ENCODE assay signal across 30 cellular contexts in the genomic region with DNA sequence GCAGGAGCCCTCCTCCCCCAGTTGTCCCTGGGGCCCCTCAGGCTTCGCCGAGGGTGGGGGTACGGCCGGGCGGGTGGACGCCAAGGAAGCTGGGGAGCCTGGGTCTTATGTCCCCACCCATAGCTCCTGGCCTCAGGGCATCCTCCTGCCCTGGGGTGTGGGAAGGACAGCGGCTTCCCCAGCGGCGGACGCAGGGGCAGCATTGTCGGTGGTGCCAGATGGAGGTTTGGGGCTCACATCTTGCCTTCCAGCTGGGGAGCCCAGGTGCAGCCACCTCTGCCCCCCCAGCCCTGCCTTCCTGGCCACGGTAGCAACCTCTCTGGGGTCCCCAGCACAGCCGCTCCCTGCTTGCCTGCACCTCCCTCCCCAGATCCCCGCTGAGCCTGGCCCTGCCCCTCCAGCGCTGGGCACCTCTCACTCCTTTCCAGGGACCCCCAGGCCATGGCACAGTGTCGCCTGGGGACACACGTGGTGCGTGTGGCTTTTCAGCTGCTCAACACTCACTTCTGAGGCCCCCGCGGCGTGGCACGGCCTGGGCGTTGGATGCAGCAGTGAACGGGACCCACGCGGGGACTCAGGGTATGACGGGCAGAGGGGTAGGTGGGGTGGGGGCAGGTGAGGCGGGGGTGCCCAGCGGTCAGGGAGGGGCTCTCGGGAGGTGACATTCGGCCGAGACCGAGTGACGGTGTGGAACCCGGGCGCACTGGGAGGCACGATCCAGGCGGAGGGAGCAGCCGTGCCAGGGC. TPM values are rescaled to one million over a fixed set of nuclear protein-coding genes. Genes with fewer than 3 reads are reported as not detected.
"Had no signal": no experiment of that assay in that cellular context is flagged by ENCODE, and none has a peak within 500 bp of the region (broad histone marks: within the 10 kb centered on the region; RNA-seq: fewer than 3 reads in every experiment).

No MANE protein-coding gene starts in this region.

- H3K27ac ChIP-seq: adrenal gland, suprapubic skin, tibial nerve had no signal

- H3K4me3 ChIP-seq: adrenal gland, smooth muscle cell, suprapubic skin, tibial nerve had no signal

- H3K36me3 ChIP-seq: adrenal gland, suprapubic skin, tibial nerve had no signal

- H3K4me2 ChIP-seq: smooth muscle cell had no signal

- H3K9me3 ChIP-seq: adrenal gland, suprapubic skin, tibial nerve had no signal

- DNase-seq: activated CD4-positive, alpha-beta T cell treated with anti-CD3 and anti-CD28 coated beads for 36 hours; activated CD4-positive, CD25-positive, alpha-beta regulatory T cell; activated CD8-positive, alpha-beta memory T cell treated with anti-CD3 and anti-CD28 coated beads, Interleukin-2, amount 10 ng/mL, durations not matched to agents 7 days and 5 days; activated CD8-positive, alpha-beta T cell treated with anti-CD3 and anti-CD28 coated beads, Interleukin-2, amount 10 ng/mL, durations not matched to agents 7 days and 5 days; activated naive CD4-positive, alpha-beta T cell; activated naive CD8-positive, alpha-beta T cell treated with anti-CD3 and anti-CD28 coated beads for 36 hours; activated T-cell treated with anti-CD3 and anti-CD28 coated beads, Interleukin-2, amount 50 U/mL, for 48 hours; adrenal gland; central memory CD4-positive, alpha-beta T cell; endodermal cell; foreskin fibroblast; head of caudate nucleus; hypothalamus; immature natural killer cell; kidney glomerular epithelial cell; midbrain; retina; stimulated activated CD4-positive, alpha-beta T cell treated with anti-CD3 and anti-CD28 coated beads, Interleukin-15, amount 100 ng/mL, for 24 hours; stimulated activated CD4-positive, alpha-beta T cell treated with anti-CD3 and anti-CD28 coated beads, Interleukin-2, amount 100 ng/mL, for 24 hours; stimulated activated naive CD4-positive, alpha-beta T cell; T-helper 1 cell had no signal

- H3K4me1 ChIP-seq: adrenal gland had no signal

- ATAC-seq: activated CD4-positive, alpha-beta T cell treated with anti-CD3 and anti-CD28 coated beads for 36 hours; activated CD8-positive, alpha-beta memory T cell treated with anti-CD3 and anti-CD28 coated beads, Interleukin-2, amount 10 ng/mL, durations not matched to agents 7 days and 5 days; activated CD8-positive, alpha-beta T cell treated with anti-CD3 and anti-CD28 coated beads, Interleukin-2, amount 10 ng/mL, durations not matched to agents 7 days and 5 days; naive thymus-derived CD8-positive, alpha-beta T cell had no signal

RNA-seq across cellular contexts. Expression of gene UNCX, which starts 53.1 kb away (rescaled TPM):
- total RNA-seq: activated CD4-positive, alpha-beta T cell treated with anti-CD3 and anti-CD28 coated beads for 36 hours; activated CD8-positive, alpha-beta memory T cell treated with anti-CD3 and anti-CD28 coated beads, Interleukin-2, amount 10 ng/mL, durations not matched to agents 7 days and 5 days; activated CD8-positive, alpha-beta T cell treated with anti-CD3 and anti-CD28 coated beads, Interleukin-2, amount 10 ng/mL, durations not matched to agents 7 days and 5 days; activated naive CD8-positive, alpha-beta T cell treated with anti-CD3 and anti-CD28 coated beads for 36 hours; activated T-helper 2 cell treated with anti-CD3 and anti-CD28 coated beads, Interferon-gamma antibody, Interleukin-2, Interleukin-4, amounts not matched to agents 10 μg/mL and 5 μg/mL and 100 μg/mL, durations not matched to agents 14 hours and 24 hours and 36 hours; adrenal gland; esophagus mucosa; liver; naive thymus-derived CD8-positive, alpha-beta T cell; osteoblast; smooth muscle cell; suprapubic skin; tibial nerve; ureter had no signal
- polyA plus RNA-seq: adrenal gland; immature natural killer cell; liver; naive thymus-derived CD8-positive, alpha-beta T cell; smooth muscle cell had no signal
